ENCODE assay signal across 8 cellular contexts in the genomic region with DNA sequence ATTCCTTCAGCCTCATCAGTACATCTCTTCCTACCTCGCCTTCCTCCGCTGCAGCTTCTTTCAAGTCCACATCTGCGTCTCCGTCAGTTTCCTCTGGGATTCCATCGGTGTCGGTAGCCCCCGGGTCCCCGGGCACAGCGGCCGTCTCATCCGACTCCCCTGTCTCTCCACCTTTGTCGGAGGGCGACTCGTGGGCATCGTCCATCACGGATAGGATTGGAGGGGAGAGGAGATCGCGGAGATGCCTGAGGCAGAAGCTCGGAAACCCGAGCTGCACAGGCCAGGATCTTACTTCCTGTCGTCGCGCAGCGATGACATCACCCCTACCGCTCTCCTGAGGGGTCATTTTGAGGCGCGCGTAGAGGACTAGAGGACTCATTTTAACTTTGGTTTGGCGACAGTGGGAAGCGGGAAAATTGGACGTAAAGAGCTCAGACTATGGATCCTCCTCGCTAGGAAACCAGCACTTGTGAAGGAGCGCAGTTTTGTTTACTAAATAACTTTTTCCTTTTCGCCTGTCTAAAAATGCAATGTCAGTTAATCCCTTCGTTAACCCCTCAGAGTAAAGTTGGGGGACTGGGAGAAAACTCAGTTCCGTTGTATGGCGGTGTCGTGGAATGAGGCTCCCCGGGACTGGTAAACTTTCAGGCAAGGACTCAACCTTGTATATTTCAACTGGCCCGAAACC. TPM values are rescaled to one million over a fixed set of nuclear protein-coding genes. Genes with fewer than 3 reads are reported as not detected.
DNase-seq lines count a peak whose midpoint lies in the region; ATAC-seq and TF ChIP-seq lines count a peak whose summit lies in the region.

A gene with protein sequence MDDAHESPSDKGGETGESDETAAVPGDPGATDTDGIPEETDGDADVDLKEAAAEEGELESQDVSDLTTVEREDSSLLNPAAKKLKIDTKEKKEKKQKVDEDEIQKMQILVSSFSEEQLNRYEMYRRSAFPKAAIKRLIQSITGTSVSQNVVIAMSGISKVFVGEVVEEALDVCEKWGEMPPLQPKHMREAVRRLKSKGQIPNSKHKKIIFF (minus strand): TSS at position 290 of the 688 bp plus-strand sequence. CDS start 85 bp downstream, at position 205.

- H3K4me3 Mint-ChIP-seq in activated T-cell treated with anti-CD3 and anti-CD28 coated beads, Interleukin-2, amount 50 U/mL, for 4 hours, result peak within 1 kb of the TSS; percentile 100

- H3K36me3 ChIP-seq in KOPT-K1 (ENCODE audit: insufficient read depth, low read length) (peaks cover 21% of the 10 kb centered on the region), Peyer's patch (peaks cover 0 to 11% (median 0%) of the 10 kb centered on the region in 3 donors), mucosa of rectum (ENCODE audit: control insufficient read depth in 2 of 2, insufficient read depth in 2 of 2, low read length in 2 of 2) (peaks cover 0 to 3% of the 10 kb centered on the region in 2 donors)

- peak; percentile 67 for ATAC-seq in GM21737 (IDR thresholded peaks at IDR 0.05; ENCODE audit: unreplicated experiment)
- peak; percentile 84 to 86 for ATAC-seq in activated T-cell treated with anti-CD3 and anti-CD28 coated beads, Interleukin-2, amount 50 U/mL, for 4 hours

- H3K27me3 ChIP-seq in Peyer's patch, result no peaks in the 10 kb centered on the region
- no peaks in the 10 kb centered on the region for H3K27me3 ChIP-seq in mucosa of rectum (ENCODE audit: control insufficient read depth in 2 of 2, insufficient read depth in 2 of 2, low read length in 2 of 2)

- no peaks in the 10 kb centered on the region for H3K9me3 Mint-ChIP-seq in activated T-cell treated with anti-CD3 and anti-CD28 coated beads, Interleukin-2, amount 50 U/mL, for 4 hours

- H3K36me3 Mint-ChIP-seq in activated T-cell treated with anti-CD3 and anti-CD28 coated beads, Interleukin-2, amount 50 U/mL, for 4 hours (ENCODE audit: insufficient read depth), result peaks cover 19% of the 10 kb centered on the region

- H3K4me3 ChIP-seq in Peyer's patch (peak within 1 kb of the TSS; percentile 83 to 98 (median 88)), mucosa of rectum (ENCODE audit: low read length in 2 of 2) (peak within 1 kb of the TSS; percentile 90 to 99)

- H3K4me1 Mint-ChIP-seq in activated T-cell treated with anti-CD3 and anti-CD28 coated beads, Interleukin-2, amount 50 U/mL, for 4 hours (ENCODE audit: low read depth), result peaks cover 46% of the 10 kb centered on the region

- DNase-seq in DMS153 (lab: John Stamatoyannopoulos, UW), result peak; percentile 88
- DNase-seq in Peyer's patch, result peak; percentile 95 to 98 (median 95)
- DNase-seq in activated T-cell treated with anti-CD3 and anti-CD28 coated beads, Interleukin-2, amount 50 U/mL, for 4 hours, result peak; percentile 85
- peak; percentile 96 for DNase-seq in erythroblast (lab: John Stamatoyannopoulos, UW)
- DNase-seq in stimulated activated CD8-positive, alpha-beta memory T cell treated with anti-CD3 and anti-CD28 coated beads, Interleukin-4, amount 100 ng/mL, for 4 hours (ENCODE audit: low read depth in 2 of 2, low spot score in 1 of 2), result peak; percentile 83 to 85

- H3K27me3 Mint-ChIP-seq in activated T-cell treated with anti-CD3 and anti-CD28 coated beads, Interleukin-2, amount 50 U/mL, for 4 hours (ENCODE audit: low read depth), result no peaks in the 10 kb centered on the region

- H3K9ac ChIP-seq in mucosa of rectum (ENCODE audit: low read depth in 1 of 2, low read length in 2 of 2), result peak within 1 kb of the TSS; percentile 88 to 97

- H3K4me1 ChIP-seq in Peyer's patch (peaks cover 0 to 31% (median 8%) of the 10 kb centered on the region in 4 donors), mucosa of rectum (ENCODE audit: control insufficient read depth in 2 of 2, insufficient read depth in 2 of 2, low read length in 2 of 2) (peaks cover 6 to 19% of the 10 kb centered on the region in 2 donors)

- H3K27ac ChIP-seq in KOPT-K1 (ENCODE audit: low read depth, low read length, poor library complexity, severe bottlenecking) (peak within 1 kb of the TSS; percentile 68), Peyer's patch (peak within 1 kb of the TSS; percentile 87 to 92 (median 92)), mucosa of rectum (ENCODE audit: low read depth in 2 of 2, low read length in 2 of 2) (peak within 1 kb of the TSS; percentile 90 to 93)

- TF ChIP-seq POLR2A in Peyer's patch (IDR thresholded peaks at IDR 0.05) (peak; percentile 84 to 91), erythroblast (IDR thresholded peaks at IDR 0.05; ENCODE audit: low read length) (peak; percentile 98)

- H3K9me3 ChIP-seq in KOPT-K1 (ENCODE audit: insufficient read depth, low read length, poor library complexity, severe bottlenecking) (no peaks in the 10 kb centered on the region), Peyer's patch (no peaks in the 10 kb centered on the region), mucosa of rectum (ENCODE audit: control insufficient read depth in 2 of 2, low read length in 2 of 2) (no peaks in the 10 kb centered on the region)

- TF ChIP-seq CTCF in Peyer's patch (IDR thresholded peaks at IDR 0.05), result no peak

RNA-seq across cellular contexts. Expression of the gene that starts here (rescaled TPM):
- 10 to 100 TPM; 22.1 to 30.5 (median 25.4) TPM for total RNA-seq in Peyer's patch
- total RNA-seq in activated T-cell treated with anti-CD3 and anti-CD28 coated beads, Interleukin-2, amount 50 U/mL, for 4 hours, result 10 to 100 TPM; 26.1 to 33.4 (median 28.5) TPM

Comparison
In these comparisons a context has a peak if more than half of its experiments do, and no peak if none do; other contexts are left out.
1. Peak in every context shown above with its lines: DNase-seq, ATAC-seq, H3K4me3 ChIP-seq and H3K27ac ChIP-seq.